In the genomic region with DNA sequence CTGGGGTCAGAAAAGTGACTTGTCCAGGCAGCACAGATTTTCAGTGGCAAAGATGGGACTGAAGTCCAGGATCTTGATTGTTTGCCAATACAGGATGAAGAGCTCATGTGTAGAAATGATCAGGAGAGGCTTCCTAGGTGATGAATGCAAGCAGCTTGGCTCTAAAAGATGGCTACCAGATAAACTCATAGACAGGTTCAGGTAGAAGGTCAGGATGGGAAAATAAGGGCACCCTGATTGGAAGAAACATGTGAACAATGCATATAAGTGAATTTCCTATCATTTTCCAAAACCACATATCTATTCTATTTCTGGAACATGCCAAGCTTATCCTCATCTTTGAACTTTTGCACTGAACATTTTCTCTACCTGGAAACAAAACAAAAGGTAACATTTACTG, we compare ENCODE assay signal across 25 cellular contexts.
"Had no signal": no experiment of that assay in that cellular context is flagged by ENCODE, and none has a peak within 500 bp of the region (broad histone marks: within the 10 kb centered on the region; RNA-seq: fewer than 3 reads in every experiment).

No MANE protein-coding gene starts in this region.

- H3K27ac ChIP-seq: adrenal gland, body of pancreas, coronary artery, dorsolateral prefrontal cortex, left ventricle myocardium inferior, neutrophil, skin epidermis, upper lobe of right lung had no signal

- DNase-seq: activated CD4-positive, alpha-beta memory T cell treated with anti-CD3 and anti-CD28 coated beads for 36 hours; activated CD4-positive, alpha-beta T cell treated with anti-CD3 and anti-CD28 coated beads, Interleukin-2, amount 10 ng/mL, durations not matched to agents 24 days and 14 days; activated CD4-positive, CD25-positive, alpha-beta regulatory T cell treated with anti-CD3 and anti-CD28 coated beads, Interleukin-2, amount 50 U/mL, for 72 hours; activated CD8-positive, alpha-beta memory T cell treated with anti-CD3 and anti-CD28 coated beads, Interleukin-2, amount 50 U/mL, for 4 hours; activated effector memory CD4-positive, alpha-beta T cell treated with anti-CD3 and anti-CD28 coated beads, Interleukin-2, amount 50 U/mL, for 16 hours; activated naive CD4-positive, alpha-beta T cell treated with anti-CD3 and anti-CD28 coated beads for 36 hours; activated naive CD8-positive, alpha-beta T cell treated with anti-CD3 and anti-CD28 coated beads for 36 hours; activated T-cell treated with anti-CD3 and anti-CD28 coated beads, Interleukin-2, amount 50 U/mL, for 1 hour; adrenal gland; aorta; body of pancreas; dorsolateral prefrontal cortex; effector memory CD4-positive, alpha-beta T cell; left ventricle myocardium inferior; naive B cell; nephron progenitor cell; stimulated activated CD4-positive, alpha-beta T cell treated with anti-CD3 and anti-CD28 coated beads, Interleukin-4, amount 100 ng/mL, for 24 hours; substantia nigra; T-helper 9 cell; upper lobe of right lung had no signal

- H3K4me1 ChIP-seq: adrenal gland, upper lobe of right lung had no signal

- H3K4me3 ChIP-seq: adrenal gland, body of pancreas, coronary artery, dorsolateral prefrontal cortex, left ventricle myocardium inferior, skin epidermis, upper lobe of right lung had no signal

- H3K36me3 ChIP-seq: adrenal gland, left ventricle myocardium inferior, neutrophil, upper lobe of right lung had no signal

- H3K9me3 ChIP-seq: adrenal gland, body of pancreas, neutrophil, upper lobe of right lung had no signal

- FAIRE-seq: frontal cortex, islet of Langerhans had no signal

- H3K27me3 ChIP-seq: adrenal gland, body of pancreas, dorsolateral prefrontal cortex, neutrophil, upper lobe of right lung had no signal
